Comparison of ENCODE assay signal across 1 cellular context in genomic region chr2:85589982-85590791, GRCh38.
TF ChIP-seq lines count a peak whose summit lies in the region.

No MANE protein-coding gene starts in this region.

TF ChIP-seq in SK-N-SH, 30 proteins besides CTCF, POLR2A, EP300 and RAD21 (continued from another document):
- TF ChIP-seq ZBTB33 (IDR thresholded peaks at IDR 0.05; ENCODE audit: borderline replicate concordance, low read depth) (no peak), GABPA (IDR thresholded peaks at IDR 0.05; ENCODE audit: low read depth) (no peak)
